ENCODE assay signal across 8 cellular contexts in the genomic region with DNA sequence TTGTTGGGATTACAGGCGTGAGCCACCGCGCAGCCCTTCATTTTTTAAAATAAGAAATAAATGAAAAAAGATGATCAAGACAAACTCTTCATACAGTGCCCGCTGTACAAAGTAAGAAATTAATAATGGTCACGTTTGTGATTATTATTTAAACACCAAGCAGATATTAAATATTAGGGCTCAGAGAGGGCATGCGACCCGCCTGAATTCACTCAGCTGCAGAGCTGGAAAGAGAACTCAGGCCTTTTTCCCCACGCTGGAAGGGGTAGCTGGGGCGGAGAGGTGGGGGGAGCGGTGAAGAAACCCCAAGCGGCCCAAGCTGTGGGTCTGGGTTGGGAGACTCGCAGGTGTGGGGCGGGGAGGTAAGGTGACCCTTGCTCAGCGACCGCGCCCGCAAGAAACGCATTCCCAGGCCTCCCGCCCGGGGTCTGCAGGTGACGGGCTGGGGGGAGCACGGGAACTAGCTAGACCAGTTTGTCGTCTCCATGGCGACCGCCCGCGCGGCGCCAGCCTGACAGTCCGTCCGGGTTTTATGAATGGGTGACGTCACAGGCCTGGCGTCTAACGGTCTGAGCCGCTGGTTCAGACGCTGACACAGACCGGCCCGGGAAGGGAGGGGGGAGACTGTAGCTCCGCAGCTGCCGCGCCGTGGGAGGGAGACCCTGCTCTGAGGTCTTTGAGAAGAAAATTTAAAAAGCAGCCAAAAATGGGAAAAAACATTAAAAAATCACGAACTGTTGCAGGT. TPM values are rescaled to one million over a fixed set of nuclear protein-coding genes. Genes with fewer than 3 reads are reported as not detected.
DNase-seq lines count a peak whose midpoint lies in the region; ATAC-seq and TF ChIP-seq lines count a peak whose summit lies in the region.

No MANE protein-coding gene starts in this region.

- peaks cover 36% of the 10 kb centered on the region for H3K4me1 Mint-ChIP-seq in activated naive CD8-positive, alpha-beta T cell treated with anti-CD3 and anti-CD28 coated beads, Interleukin-2, amount 50 U/mL, for 24 hours
- peaks cover 50% of the 10 kb centered on the region for H3K4me1 Mint-ChIP-seq in osteocyte (ENCODE audit: unreplicated experiment)

- H3K79me2 ChIP-seq in SU-DHL-6 (ENCODE audit: insufficient read depth, low read length), result no peaks in the 10 kb centered on the region

- H3K4me3 ChIP-seq in H7 (ENCODE audit: insufficient read depth, low read depth, low read length) (peak overlapping the region; percentile 99), SU-DHL-6 (ENCODE audit: insufficient read depth, low read length, poor library complexity, severe bottlenecking) (peak overlapping the region; percentile 67)

- H3K4me2 ChIP-seq in SU-DHL-6 (ENCODE audit: low read depth, low read length, poor library complexity, severe bottlenecking), result peak overlapping the region; percentile 93

- H3K4me3 Mint-ChIP-seq in activated naive CD8-positive, alpha-beta T cell treated with anti-CD3 and anti-CD28 coated beads, Interleukin-2, amount 50 U/mL, for 24 hours, result peak overlapping the region; percentile 89
- peak overlapping the region; percentile 94 for H3K4me3 Mint-ChIP-seq in osteocyte (ENCODE audit: unreplicated experiment)

- H3K27ac Mint-ChIP-seq in activated naive CD8-positive, alpha-beta T cell treated with anti-CD3 and anti-CD28 coated beads, Interleukin-2, amount 50 U/mL, for 24 hours, result no peak overlapping the region
- H3K27ac Mint-ChIP-seq in osteocyte (ENCODE audit: unreplicated experiment), result peak overlapping the region; percentile 82

- peaks cover 13% of the 10 kb centered on the region for H3F3A ChIP-seq in SU-DHL-6 (ENCODE audit: insufficient read depth)

- peak; percentile 56 for ATAC-seq in activated naive CD8-positive, alpha-beta T cell treated with anti-CD3 and anti-CD28 coated beads, Interleukin-2, amount 50 U/mL, for 24 hours
- peak; percentile 84 for ATAC-seq in Right ventricle myocardium superior (ENCODE audit: poor library complexity)

- H3K9ac ChIP-seq in SU-DHL-6 (ENCODE audit: low read length), result peak overlapping the region; percentile 64

- H3K9me2 ChIP-seq in SU-DHL-6 (replicated peaks; ENCODE audit: insufficient read depth, low read length), result no peaks in the 10 kb centered on the region

- H3K27me3 Mint-ChIP-seq in activated naive CD8-positive, alpha-beta T cell treated with anti-CD3 and anti-CD28 coated beads, Interleukin-2, amount 50 U/mL, for 24 hours, result peaks cover 56% of the 10 kb centered on the region
- no peaks in the 10 kb centered on the region for H3K27me3 Mint-ChIP-seq in osteocyte (ENCODE audit: unreplicated experiment)

- H3K27ac ChIP-seq in SU-DHL-6 (ENCODE audit: low read depth, low read length), result peak overlapping the region; percentile 63
- H3K27ac ChIP-seq in temporal lobe (ENCODE audit: low read depth, low read length), result peak overlapping the region; percentile 80

- TF ChIP-seq CTCF in SU-DHL-6 (IDR thresholded peaks at IDR 0.05; ENCODE audit: insufficient read depth, low read length, poor library complexity, severe bottlenecking) (no peak), osteocyte (IDR thresholded peaks at IDR 0.05) (no peak)

- H3K9me3 Mint-ChIP-seq in activated naive CD8-positive, alpha-beta T cell treated with anti-CD3 and anti-CD28 coated beads, Interleukin-2, amount 50 U/mL, for 24 hours, result no peaks in the 10 kb centered on the region
- H3K9me3 Mint-ChIP-seq in osteocyte (ENCODE audit: unreplicated experiment), result no peaks in the 10 kb centered on the region

- no peaks in the 10 kb centered on the region for H3K9me3 ChIP-seq in SU-DHL-6 (ENCODE audit: insufficient read depth, low read length)

- no peaks in the 10 kb centered on the region for H3K36me3 Mint-ChIP-seq in activated naive CD8-positive, alpha-beta T cell treated with anti-CD3 and anti-CD28 coated beads, Interleukin-2, amount 50 U/mL, for 24 hours (ENCODE audit: low read depth)
- no peaks in the 10 kb centered on the region for H3K36me3 Mint-ChIP-seq in osteocyte (ENCODE audit: unreplicated experiment)

- intact Hi-C loops in Right ventricle myocardium superior (cut with DNase I), result no loop called here

- H2AFZ ChIP-seq in SU-DHL-6 (ENCODE audit: low read depth, low read length, severe bottlenecking), result peak overlapping the region; percentile 38

- no peaks in the 10 kb centered on the region for H3K27me3 ChIP-seq in H7 (ENCODE audit: control insufficient read depth, insufficient read depth, low read length)
- no peaks in the 10 kb centered on the region; the same call in 1 of the 2 replicates for H3K27me3 ChIP-seq in SU-DHL-6 (ENCODE audit: low read length)

- H4K20me1 ChIP-seq in SU-DHL-6 (ENCODE audit: low read depth, low read length), result no peaks in the 10 kb centered on the region

- DNase-seq in DMS114 treated with DMSO at 0.1 percent for 48 hours (lab: John Stamatoyannopoulos, UW; ENCODE audit: unreplicated experiment), result peak; percentile 89
- DNase-seq in H7, result peak; percentile 99
- peak; percentile 92 for DNase-seq in NCI-H1436 treated with DMSO at 0.1 percent for 48 hours (lab: John Stamatoyannopoulos, UW)
- peak; percentile 82 for DNase-seq in activated naive CD8-positive, alpha-beta T cell treated with anti-CD3 and anti-CD28 coated beads, Interleukin-2, amount 50 U/mL, for 24 hours
- DNase-seq in Right ventricle myocardium superior, result peak; percentile 95
- peak; percentile 90 for DNase-seq in osteocyte (ENCODE audit: extremely low spot score, unreplicated experiment)

- H3K36me3 ChIP-seq in H7 (replicated peaks; ENCODE audit: control insufficient read depth, insufficient read depth, low read length), result peaks cover 2% of the 10 kb centered on the region
- no peaks in the 10 kb centered on the region for H3K36me3 ChIP-seq in SU-DHL-6 (ENCODE audit: low read length)

RNA-seq across cellular contexts. Expression of a gene that starts 1.1 kb away (rescaled TPM):
- total RNA-seq in H7 (2014; rRNA removed; shearing (Covaris generic)), result 424 and 491 TPM in 2 replicates
- total RNA-seq in Right ventricle myocardium superior (89.5 TPM), osteocyte (8.2 TPM in 2 replicates), temporal lobe (35.7 TPM)

RNA-seq across cellular contexts. Expression of a gene that starts 33.7 kb away (rescaled TPM):
- total RNA-seq in H7 (2014; rRNA removed; shearing (Covaris generic)), result 0.21 TPM in 1 of 2 replicates, not detected in the other
- total RNA-seq in Right ventricle myocardium superior (9.3 TPM), osteocyte (not detected in 2 replicates), temporal lobe (not detected)

Comparison
In these comparisons a context has a peak if more than half of its experiments do, and no peak if none do; other contexts are left out.
1. Peak in every context shown above with its lines: DNase-seq, ATAC-seq, H3K4me3 ChIP-seq and H3K27ac ChIP-seq.